ENCODE assay signal across 20 cellular contexts in the genomic region with DNA sequence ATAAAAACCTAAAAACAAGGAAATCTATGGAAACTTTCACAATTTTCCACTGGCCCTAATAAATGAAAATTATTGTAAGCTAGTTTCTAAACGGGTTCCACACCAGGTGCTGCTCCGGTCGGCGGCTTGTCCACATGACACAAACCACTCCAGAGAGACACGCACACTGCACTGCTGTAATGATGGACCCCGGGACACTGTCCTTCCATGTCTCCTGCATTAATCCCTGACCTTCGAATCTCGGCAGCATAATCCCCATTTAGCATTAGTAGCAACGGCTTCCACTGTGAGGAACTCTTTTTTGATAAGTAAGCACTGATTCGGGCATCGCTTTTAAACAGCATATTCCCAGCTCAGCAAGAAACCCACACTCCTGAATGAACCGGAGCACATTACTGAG. TPM values are rescaled to one million over a fixed set of nuclear protein-coding genes. Genes with fewer than 3 reads are reported as not detected.
DNase-seq lines count a peak whose midpoint lies in the region; TF ChIP-seq lines count a peak whose summit lies in the region.
"Had no signal": no experiment of that assay in that cellular context is flagged by ENCODE, and none has a peak within 500 bp of the region (broad histone marks: within the 10 kb centered on the region; RNA-seq: fewer than 3 reads in every experiment).

No MANE protein-coding gene starts in this region.

- BruUV-seq in A673 (replicated peaks; lab: Mats Ljungman, UMichigan), result no TSS peak

- intact Hi-C loops in A673 (cut with micrococcal nuclease; ENCODE audit: unreplicated experiment), result loop anchor here (5.0 kb wide), 1 partner anchor 41 kb away; no protein-coding TSS in a partner anchor

- no peak for TF ChIP-seq CTCF in A673 (conservative IDR thresholded peaks at IDR 0.05; ENCODE audit: low read depth, low read length)

- no peak overlapping the region for H3K27ac ChIP-seq in A673 (ENCODE audit: low read depth, low read length, poor library complexity, severe bottlenecking)
- H3K27ac ChIP-seq: C4-2B, left ventricle myocardium inferior, PC-9, spleen, uterus had no signal

- DNase-seq in NCI-H510A treated with DMSO at 0.1 percent for 48 hours (lab: John Stamatoyannopoulos, UW), result peak; percentile 37
- no peak for DNase-seq in NCI-H510A (lab: John Stamatoyannopoulos, UW)
- peak; percentile 34 for DNase-seq in DMS53 treated with DMSO at 0.1 percent for 48 hours (lab: John Stamatoyannopoulos, UW; ENCODE audit: unreplicated experiment)
- DNase-seq in NCI-H2227 (lab: John Stamatoyannopoulos, UW; ENCODE audit: unreplicated experiment), result peak; percentile 34
- peak; percentile 68 for DNase-seq in cerebellar cortex (ENCODE audit: low spot score)
- DNase-seq in NCI-H1436 (lab: John Stamatoyannopoulos, UW), result no peak
- DNase-seq in A172 (ENCODE audit: low spot score), result no peak
- DNase-seq in A673 (ENCODE audit: low spot score), result no peak
- DNase-seq: ACHN; activated B cell treated with CpG ODN at 0.5 μM for 24 hours; activated naive CD4-positive, alpha-beta T cell; Kasumi-1; PC-9; spleen; uterus had no signal

- H3K4me3 ChIP-seq in A673 (ENCODE audit: low read depth, low read length, poor library complexity, severe bottlenecking), result no peak overlapping the region
- H3K4me3 ChIP-seq: left ventricle myocardium inferior, PC-9, spleen, uterus had no signal

- CTCF ChIA-PET in A673 (lab: Charles Lee), result no interaction called here

- no peaks in the 10 kb centered on the region for H3K9me3 ChIP-seq in A673 (ENCODE audit: low read depth, low read length, poor library complexity, severe bottlenecking)
- H3K9me3 ChIP-seq: left ventricle myocardium inferior, spleen, uterus had no signal

- POLR2A ChIA-PET in A673 (lab: Charles Lee; ENCODE audit: low non-redundant PET), result no interaction called here

- no peaks in the 10 kb centered on the region for H3K27me3 ChIP-seq in A673 (replicated peaks; ENCODE audit: insufficient read depth, low read depth, low read length, poor library complexity)
- H3K27me3 ChIP-seq: spleen, uterus had no signal

- H3K36me3 ChIP-seq in A673 (ENCODE audit: insufficient read depth, low read length, poor library complexity, severe bottlenecking), result no peaks in the 10 kb centered on the region
- H3K36me3 ChIP-seq: left ventricle myocardium inferior, uterus had no signal

- peaks cover 63% of the 10 kb centered on the region for H3K4me1 ChIP-seq in A673 (ENCODE audit: insufficient read depth, low read length, poor library complexity, severe bottlenecking)
- H3K4me1 ChIP-seq: spleen, uterus had no signal

RNA-seq across cellular contexts. Expression of gene INSM1, which starts 43.5 kb away (rescaled TPM):
- total RNA-seq in A172 (2014; rRNA removed; shearing (Covaris generic)), result not detected in 2 replicates
- total RNA-seq in A673 (2021), result not detected in 2 replicates
- total RNA-seq: activated B cell treated with CpG ODN at 0.5 μM for 24 hours, esophagus mucosa, left ventricle myocardium inferior, mononuclear cell, NCI-H460, PC-9, uterus had no signal

Comparison
In these comparisons a context has a peak if more than half of its experiments do, and no peak if none do; other contexts are left out.
1. DNase-seq: peak in NCI-H510A treated with DMSO at 0.1 percent for 48 hours (single experiment), DMS53 treated with DMSO at 0.1 percent for 48 hours (single experiment), NCI-H2227 (single experiment) and cerebellar cortex (single experiment); none in NCI-H510A (single experiment), NCI-H1436 (single experiment), A172 (single experiment) and A673 (single experiment).